8 cellular contexts compared by ENCODE assay signal in the genomic region with DNA sequence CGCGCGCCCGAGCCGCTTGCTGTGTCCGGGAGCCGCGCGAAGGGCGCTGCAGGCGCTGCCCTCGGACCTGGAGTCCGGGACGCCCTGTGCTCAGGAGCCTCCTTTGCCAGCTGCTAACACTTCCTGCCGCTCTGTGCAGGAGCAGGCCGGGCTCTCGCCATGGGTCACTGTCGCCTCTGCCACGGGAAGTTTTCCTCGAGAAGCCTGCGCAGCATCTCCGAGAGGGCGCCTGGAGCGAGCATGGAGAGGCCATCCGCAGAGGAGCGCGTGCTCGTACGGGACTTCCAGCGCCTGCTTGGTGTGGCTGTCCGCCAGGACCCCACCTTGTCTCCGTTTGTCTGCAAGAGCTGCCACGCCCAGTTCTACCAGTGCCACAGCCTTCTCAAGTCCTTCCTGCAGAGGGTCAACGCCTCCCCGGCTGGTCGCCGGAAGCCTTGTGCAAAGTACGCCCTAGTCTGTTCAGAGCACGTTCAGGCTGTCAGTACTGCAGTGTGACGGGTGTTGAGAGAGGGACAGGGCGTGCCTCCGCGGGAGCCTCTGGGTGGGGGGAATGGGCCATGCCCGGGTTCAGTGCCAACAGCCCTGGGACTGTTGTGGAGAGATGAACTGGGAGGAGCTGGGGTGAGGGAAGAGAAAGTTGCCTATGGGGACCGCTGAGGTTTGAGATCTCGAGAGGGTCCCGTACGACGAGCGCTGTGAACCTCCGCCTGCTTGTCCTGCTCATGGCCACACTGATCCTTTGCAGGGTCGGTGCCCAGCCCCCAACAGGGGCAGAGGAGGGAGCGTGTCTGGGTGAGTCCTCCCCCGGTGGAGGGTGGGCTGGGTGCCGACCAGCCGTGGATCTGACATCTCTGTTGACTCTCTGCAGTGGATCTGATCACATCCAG. TPM values are rescaled to one million over a fixed set of nuclear protein-coding genes. Genes with fewer than 3 reads are reported as not detected.
DNase-seq lines count a peak whose midpoint lies in the region; ATAC-seq and TF ChIP-seq lines count a peak whose summit lies in the region.

No MANE protein-coding gene starts in this region.

- ATAC-seq in CD4-positive, CD25-positive, alpha-beta regulatory T cell (ENCODE audit: low read depth in 2 of 2) = peak; percentile 44 to 63
- peak; percentile 1 for ATAC-seq in HG02571 (IDR thresholded peaks at IDR 0.05; ENCODE audit: unreplicated experiment)
- peak in 7 of 8 donors; percentile 3 to 68 (median 43) for ATAC-seq in heart right ventricle

- H3K36me3 Mint-ChIP-seq in CD4-positive, CD25-positive, alpha-beta regulatory T cell = peaks cover 15% of the 10 kb centered on the region
- H3K36me3 Mint-ChIP-seq in activated naive CD4-positive, alpha-beta T cell treated with anti-CD3 and anti-CD28 coated beads, Interleukin-2, amount 50 U/mL, for 24 hours = peaks cover 12% of the 10 kb centered on the region

- WGBS in heart right ventricle, 2 donors = 23 to 27% methylated on average over 56 of the region's 56 CpGs

- intact Hi-C loops in heart right ventricle (cut with DNase I) = loop anchor here in 2 of 10 donors (5.0 kb wide), 2 partner anchors 70 to 160 kb away; partner anchors contain the start of gene RPL13 (in 1 of the 2)

- H3K9me3 Mint-ChIP-seq in CD4-positive, CD25-positive, alpha-beta regulatory T cell = no peaks in the 10 kb centered on the region
- no peaks in the 10 kb centered on the region for H3K9me3 Mint-ChIP-seq in activated naive CD4-positive, alpha-beta T cell treated with anti-CD3 and anti-CD28 coated beads, Interleukin-2, amount 50 U/mL, for 24 hours

- H3K4me1 Mint-ChIP-seq in CD4-positive, CD25-positive, alpha-beta regulatory T cell = peaks cover 4 to 55% (median 23%) of the 10 kb centered on the region in 4 donors
- H3K4me1 Mint-ChIP-seq in activated naive CD4-positive, alpha-beta T cell treated with anti-CD3 and anti-CD28 coated beads, Interleukin-2, amount 50 U/mL, for 24 hours = peaks cover 59% of the 10 kb centered on the region

- TF ChIP-seq CTCF in heart right ventricle (IDR thresholded peaks at IDR 0.05) = no peak

- H3K4me3 ChIP-seq in CD4-positive, CD25-positive, alpha-beta regulatory T cell (ENCODE audit: low read depth, low read length) = peak overlapping the region; percentile 75
- H3K4me3 ChIP-seq in SJSA1 (peak overlapping the region; percentile 83), heart right ventricle (peak overlapping the region; percentile 62 to 99 (median 90))

- peak overlapping the region; percentile 96 to 99 (median 97) for H3K27ac Mint-ChIP-seq in CD4-positive, CD25-positive, alpha-beta regulatory T cell
- peak overlapping the region; percentile 86 for H3K27ac Mint-ChIP-seq in activated naive CD4-positive, alpha-beta T cell treated with anti-CD3 and anti-CD28 coated beads, Interleukin-2, amount 50 U/mL, for 24 hours

- peak overlapping the region; percentile 89 for H3K27ac ChIP-seq in CD4-positive, CD25-positive, alpha-beta regulatory T cell (ENCODE audit: insufficient read depth, low read length, poor library complexity, severe bottlenecking)
- H3K27ac ChIP-seq in SJSA1 = no peak overlapping the region
- peak overlapping the region; percentile 89 to 100 (median 98) for H3K27ac ChIP-seq in heart right ventricle

- peak; percentile 60 to 98 (median 75) for DNase-seq in CD4-positive, CD25-positive, alpha-beta regulatory T cell
- DNase-seq in SJSA1 (ENCODE audit: low read depth in 1 of 2, low spot score in 2 of 2) = no peak
- peak; percentile 60 to 71 for DNase-seq in heart right ventricle
- peak; percentile 49 for DNase-seq in renal cortical epithelial cell (ENCODE audit: low read depth)
- DNase-seq in SKM-1 (lab: John Stamatoyannopoulos, UW; ENCODE audit: unreplicated experiment) = no peak
- DNase-seq in NCI-H2107 (lab: John Stamatoyannopoulos, UW) = no peak

- no peaks in the 10 kb centered on the region for H3K27me3 ChIP-seq in CD4-positive, CD25-positive, alpha-beta regulatory T cell (ENCODE audit: control insufficient read depth, insufficient read depth, low read length)
- H3K27me3 ChIP-seq in SJSA1 (replicated peaks) = no peaks in the 10 kb centered on the region
- no peaks in the 10 kb centered on the region for H3K27me3 ChIP-seq in heart right ventricle

- H3K4me3 Mint-ChIP-seq in CD4-positive, CD25-positive, alpha-beta regulatory T cell = peak overlapping the region; percentile 94 to 100 (median 98)
- H3K4me3 Mint-ChIP-seq in activated naive CD4-positive, alpha-beta T cell treated with anti-CD3 and anti-CD28 coated beads, Interleukin-2, amount 50 U/mL, for 24 hours = peak overlapping the region; percentile 89

- no peaks in the 10 kb centered on the region for H3K9me3 ChIP-seq in CD4-positive, CD25-positive, alpha-beta regulatory T cell (ENCODE audit: control insufficient read depth in 2 of 2, low read length in 2 of 2)
- no peaks in the 10 kb centered on the region; the same call in 1 of the 2 replicates for H3K9me3 ChIP-seq in SJSA1 (replicated peaks)
- H3K9me3 ChIP-seq in heart right ventricle = no peaks in the 10 kb centered on the region

- H3K4me1 ChIP-seq in CD4-positive, CD25-positive, alpha-beta regulatory T cell (ENCODE audit: control insufficient read depth, insufficient read depth, low read length, poor library complexity, severe bottlenecking) = peaks cover 72% of the 10 kb centered on the region
- H3K4me1 ChIP-seq in SJSA1 (replicated peaks) = peaks cover 30% of the 10 kb centered on the region
- H3K4me1 ChIP-seq in heart right ventricle = peaks cover 26 to 61% (median 39%) of the 10 kb centered on the region in 9 donors

- H3K27me3 Mint-ChIP-seq in CD4-positive, CD25-positive, alpha-beta regulatory T cell = peaks cover 14% of the 10 kb centered on the region
- no peaks in the 10 kb centered on the region for H3K27me3 Mint-ChIP-seq in activated naive CD4-positive, alpha-beta T cell treated with anti-CD3 and anti-CD28 coated beads, Interleukin-2, amount 50 U/mL, for 24 hours

- peaks cover 34% of the 10 kb centered on the region for H3K36me3 ChIP-seq in CD4-positive, CD25-positive, alpha-beta regulatory T cell (ENCODE audit: control insufficient read depth, insufficient read depth, low read length)
- H3K36me3 ChIP-seq in SJSA1 (peaks cover 67% of the 10 kb centered on the region), heart right ventricle (peaks cover 4 to 53% (median 19%) of the 10 kb centered on the region in 9 donors)

RNA-seq across cellular contexts. Expression of gene ZNF276, which starts 1.3 kb away (rescaled TPM):
- total RNA-seq in CD4-positive, CD25-positive, alpha-beta regulatory T cell = 108 TPM
- polyA plus RNA-seq in CD4-positive, CD25-positive, alpha-beta regulatory T cell = 10 to 100 TPM; 15.5 to 20.9 (median 19.7) TPM
- 7.8 and 16.4 TPM in 2 replicates for total RNA-seq in SJSA1 (2014; rRNA removed; shearing (Covaris generic))
- total RNA-seq in heart right ventricle (10 to 100 TPM in 9 of 10 donors, 1 to 10 TPM in 1; 8.2 to 16.0 (median 12.8) TPM), renal cortical epithelial cell (10.6 and 20.7 TPM in 2 replicates)
- 10 to 100 TPM; 12.2 to 29.3 TPM for polyA plus RNA-seq in heart right ventricle

RNA-seq across cellular contexts. Expression of gene VPS9D1, which starts 1.9 kb away (rescaled TPM):
- 22.0 TPM for total RNA-seq in CD4-positive, CD25-positive, alpha-beta regulatory T cell
- under 1 TPM; 0.13 to 0.41 (median 0.34) TPM for polyA plus RNA-seq in CD4-positive, CD25-positive, alpha-beta regulatory T cell
- 4.5 and 8.1 TPM in 2 replicates for total RNA-seq in SJSA1 (2014; rRNA removed; shearing (Covaris generic))
- total RNA-seq in heart right ventricle (10 to 100 TPM in 9 of 10 donors, 1 to 10 TPM in 1; 9.3 to 15.6 (median 11.8) TPM), renal cortical epithelial cell (7.1 and 12.6 TPM in 2 replicates)
- 10 to 100 TPM in 1 of 2 donors, 1 to 10 TPM in 1; 7.0 to 41.0 TPM for polyA plus RNA-seq in heart right ventricle

RNA-seq across cellular contexts. Expression of gene SPATA2L, which starts 21.1 kb away (rescaled TPM):
- 15.6 TPM for total RNA-seq in CD4-positive, CD25-positive, alpha-beta regulatory T cell
- 1 to 10 TPM; 5.6 to 8.8 (median 8.1) TPM for polyA plus RNA-seq in CD4-positive, CD25-positive, alpha-beta regulatory T cell
- 12.1 and 18.4 TPM in 2 replicates for total RNA-seq in SJSA1 (2014; rRNA removed; shearing (Covaris generic))
- 1 to 10 TPM; 1.9 to 4.1 (median 2.9) TPM for total RNA-seq in heart right ventricle
- 10 to 100 TPM in 1 of 2 donors, 1 to 10 TPM in 1; 3.2 to 13.0 TPM for polyA plus RNA-seq in heart right ventricle
- total RNA-seq in renal cortical epithelial cell = 22.7 and 34.7 TPM in 2 replicates

RNA-seq across cellular contexts. Expression of gene CDK10, which starts 36.1 kb away (rescaled TPM):
- total RNA-seq in CD4-positive, CD25-positive, alpha-beta regulatory T cell = 97.5 TPM
- polyA plus RNA-seq in CD4-positive, CD25-positive, alpha-beta regulatory T cell = 10 to 100 TPM; 20.5 to 28.0 (median 22.8) TPM
- total RNA-seq in SJSA1 (2014; rRNA removed; shearing (Covaris generic)) = 26.8 and 29.5 TPM in 2 replicates
- total RNA-seq in heart right ventricle (10 to 100 TPM; 14.7 to 31.4 (median 21.6) TPM), renal cortical epithelial cell (33.9 and 56.5 TPM in 2 replicates)
- polyA plus RNA-seq in heart right ventricle = 10 to 100 TPM; 35.9 to 63.4 TPM

Comparison
In these comparisons a context has a peak if more than half of its experiments do, and no peak if none do; other contexts are left out.
1. ATAC-seq: peak in every context shown above with its lines; median percentile 54 in CD4-positive, CD25-positive, alpha-beta regulatory T cell; 43 in heart right ventricle; 1 in HG02571.
2. DNase-seq: peak in CD4-positive, CD25-positive, alpha-beta regulatory T cell (3 of 3), heart right ventricle (2 of 2) and renal cortical epithelial cell (single experiment); none in SJSA1 (0 of 2), SKM-1 (single experiment) and NCI-H2107 (single experiment).
3. Peak in every context shown above with its lines, with median percentiles within 50 percentile points of each other: H3K4me3 ChIP-seq.